Comparison of ENCODE assay signal across 13 cellular contexts in the genomic region with DNA sequence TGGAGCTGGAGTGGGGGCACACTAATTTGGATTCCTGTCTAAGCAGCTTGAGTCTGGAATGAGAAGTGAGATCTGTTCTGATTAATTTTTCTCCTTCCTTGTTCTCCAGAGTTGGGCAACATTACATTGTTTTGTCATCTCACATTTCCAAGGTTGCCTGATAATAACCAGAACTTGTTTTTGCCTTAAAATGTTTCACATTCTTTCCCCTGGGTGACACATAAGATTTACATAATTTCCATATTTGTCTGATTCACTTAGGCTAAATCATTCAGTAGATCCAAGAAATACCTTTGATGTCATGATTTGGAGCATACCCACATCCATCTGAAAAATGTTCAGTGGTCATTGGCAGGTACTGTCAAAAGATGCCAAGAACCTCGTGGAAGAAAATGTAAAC.
DNase-seq lines count a peak whose midpoint lies in the region; ATAC-seq and TF ChIP-seq lines count a peak whose summit lies in the region.
"Had no signal": no experiment of that assay in that cellular context is flagged by ENCODE, and none has a peak within 500 bp of the region (broad histone marks: within the 10 kb centered on the region; RNA-seq: fewer than 3 reads in every experiment).

No MANE protein-coding gene starts in this region.

- 0% methylated on average over 1 of the region's 1 CpG for WGBS in mammary epithelial cell (ENCODE audit: low coverage, missing lambda C conversion rate)

- CTCF ChIA-PET in mammary epithelial cell (lab: Charles Lee; ENCODE audit: low non-redundant PET) = no interaction called here

- dilution Hi-C loops in mammary epithelial cell (cut with HindIII; ENCODE audit: low sequenced_read_pairs) = loop anchor here (5.0 kb wide), 1 partner anchor 51 kb away; no protein-coding TSS in a partner anchor

- H3K9ac ChIP-seq in mammary epithelial cell (ENCODE audit: insufficient read depth, low read length) = no peak overlapping the region

- H3K27ac Mint-ChIP-seq in mesothelial cell of epicardium = peak overlapping the region; percentile 86

- no peaks in the 10 kb centered on the region for H3K27me3 ChIP-seq in mammary epithelial cell (ENCODE audit: insufficient read depth, low read length)
- H3K27me3 ChIP-seq in effector memory CD4-positive, alpha-beta T cell (replicated peaks; ENCODE audit: control insufficient read depth, insufficient read depth, low read length, poor library complexity, severe bottlenecking) = no peaks in the 10 kb centered on the region

- BruUV-seq in mammary epithelial cell (replicated peaks; lab: Mats Ljungman, UMichigan) = no TSS peak

- intact Hi-C loops in mammary epithelial cell (cut with micrococcal nuclease) = loop anchor here (10.0 kb wide), 1 partner anchor 689 kb away; no protein-coding TSS in a partner anchor

- H3K27ac ChIP-seq in mammary epithelial cell (ENCODE audit: insufficient read depth, low read depth, low read length) = peak overlapping the region; percentile 78
- H3K27ac ChIP-seq in effector memory CD4-positive, alpha-beta T cell (ENCODE audit: insufficient read depth, low read length, poor library complexity, severe bottlenecking) = no peak overlapping the region
- H3K27ac ChIP-seq: psoas muscle had no signal

- no peak for TF ChIP-seq CTCF in mammary epithelial cell (conservative IDR thresholded peaks at IDR 0.05 in 1 of 2, IDR thresholded peaks at IDR 0.05 in 1 of 2; ENCODE audit: extremely low read depth in 1 of 2, insufficient read depth in 1 of 2, low read depth in 1 of 2, low read length in 2 of 2)
- TF ChIP-seq CTCF in mesothelial cell of epicardium (IDR thresholded peaks at IDR 0.05; ENCODE audit: unreplicated experiment) = no peak

- no peaks in the 10 kb centered on the region for H3K36me3 ChIP-seq in mammary epithelial cell (ENCODE audit: insufficient read depth, low read length)
- no peaks in the 10 kb centered on the region for H3K36me3 ChIP-seq in effector memory CD4-positive, alpha-beta T cell (ENCODE audit: control insufficient read depth, insufficient read depth, low read length)

- peaks cover 8% of the 10 kb centered on the region for H3K9me3 Mint-ChIP-seq in mesothelial cell of epicardium

- peaks cover 42% of the 10 kb centered on the region for H3K4me1 Mint-ChIP-seq in mesothelial cell of epicardium

- peaks cover 3% of the 10 kb centered on the region for H3K36me3 Mint-ChIP-seq in mesothelial cell of epicardium

- DNase-seq in AG08395 (ENCODE audit: low spot score) (peak; percentile 70), HS-5 (ENCODE audit: low read depth) (peak; percentile 94), mammary epithelial cell (peak; percentile 71), mesothelial cell of epicardium (ENCODE audit: low spot score in 2 of 2, unreplicated experiment in 2 of 2) (no peak), NCI-H1930 (lab: John Stamatoyannopoulos, UW) (no peak), NCI-H1436 (lab: John Stamatoyannopoulos, UW) (no peak)
- DNase-seq in effector memory CD4-positive, alpha-beta T cell = no peak
- DNase-seq: Caco-2, cortex of kidney, NCI-H524, psoas muscle, SW 1271 had no signal

- no peak overlapping the region for H3K4me3 ChIP-seq in mammary epithelial cell (replicated peaks in 1 of 3; ENCODE audit: insufficient read depth in 1 of 3, low read depth in 2 of 3, low read length in 3 of 3)
- no peak overlapping the region for H3K4me3 ChIP-seq in effector memory CD4-positive, alpha-beta T cell (ENCODE audit: insufficient read depth, low read depth, low read length, poor library complexity, severe bottlenecking)
- H3K4me3 ChIP-seq: psoas muscle had no signal

- H3K79me2 ChIP-seq in mammary epithelial cell (ENCODE audit: insufficient read depth, low read length) = no peaks in the 10 kb centered on the region

- H4K20me1 ChIP-seq in mammary epithelial cell (ENCODE audit: insufficient read depth, low read length) = no peaks in the 10 kb centered on the region

- H3K9me3 ChIP-seq in mammary epithelial cell (replicated peaks; ENCODE audit: insufficient read depth, low read length) = no peaks in the 10 kb centered on the region
- H3K9me3 ChIP-seq in effector memory CD4-positive, alpha-beta T cell (ENCODE audit: control insufficient read depth, low read length) = no peaks in the 10 kb centered on the region
- H3K9me3 ChIP-seq: Caco-2, psoas muscle had no signal

- in situ Hi-C loops in mammary epithelial cell (cut with MboI; ENCODE audit: low sequenced_read_pairs in 2 of 2) = no loop called here

- H3K4me2 ChIP-seq in mammary epithelial cell (ENCODE audit: insufficient read depth, low read depth, low read length) = no peak overlapping the region

- H2AFZ ChIP-seq in mammary epithelial cell (ENCODE audit: low read depth, low read length) = no peak overlapping the region

- ATAC-seq in HG02763 (IDR thresholded peaks at IDR 0.05; ENCODE audit: unreplicated experiment) = no peak

- no peaks in the 10 kb centered on the region for H3K27me3 Mint-ChIP-seq in mesothelial cell of epicardium (ENCODE audit: low read depth)

- peaks cover 43% of the 10 kb centered on the region for H3K4me1 ChIP-seq in mammary epithelial cell (ENCODE audit: insufficient read depth, low read length)
- peaks cover 8% of the 10 kb centered on the region for H3K4me1 ChIP-seq in effector memory CD4-positive, alpha-beta T cell (ENCODE audit: control insufficient read depth, insufficient read depth, low read length, poor library complexity, severe bottlenecking)
- H3K4me1 ChIP-seq: psoas muscle had no signal

- H3K4me3 Mint-ChIP-seq in mesothelial cell of epicardium = no peak overlapping the region

Comparison
In these comparisons a context has a peak if more than half of its experiments do, and no peak if none do; other contexts are left out.
1. DNase-seq: peak in AG08395 (single experiment), HS-5 (single experiment) and mammary epithelial cell (single experiment); none in mesothelial cell of epicardium (0 of 2), effector memory CD4-positive, alpha-beta T cell (0 of 3), NCI-H1930 (0 of 2) and NCI-H1436 (single experiment).